9 cellular contexts compared by ENCODE assay signal in genomic region chr4:26022346-26022891, GRCh38.
DNase-seq lines count a peak whose midpoint lies in the region; ATAC-seq and TF ChIP-seq lines count a peak whose summit lies in the region.
"Had no signal": no experiment of that assay in that cellular context is flagged by ENCODE, and none has a peak within 500 bp of the region (broad histone marks: within the 10 kb centered on the region; RNA-seq: fewer than 3 reads in every experiment).

No MANE protein-coding gene starts in this region.

- H3K36me3 ChIP-seq in SJCRH30 (no peaks in the 10 kb centered on the region), left ventricle myocardium inferior (no peaks in the 10 kb centered on the region), upper lobe of right lung (no peaks in the 10 kb centered on the region)

- H3K9me3 Mint-ChIP-seq in T-helper 2 cell treated with Interferon-gamma antibody and Interleukin-4, amounts not matched to agents 5 μg/mL and 100 μg/mL, for 36 hours = no peaks in the 10 kb centered on the region

- no peak overlapping the region for H3K4me3 Mint-ChIP-seq in T-helper 2 cell treated with Interferon-gamma antibody and Interleukin-4, amounts not matched to agents 5 μg/mL and 100 μg/mL, for 36 hours

- H3K27ac ChIP-seq in SJCRH30 (no peak overlapping the region), left ventricle myocardium inferior (replicated peaks) (peak overlapping the region; percentile 10), upper lobe of right lung (peak overlapping the region; percentile 80)

- peaks cover 5% of the 10 kb centered on the region for H3K27me3 Mint-ChIP-seq in T-helper 2 cell treated with Interferon-gamma antibody and Interleukin-4, amounts not matched to agents 5 μg/mL and 100 μg/mL, for 36 hours (ENCODE audit: low read depth)

- H3K27ac Mint-ChIP-seq in T-helper 2 cell treated with Interferon-gamma antibody and Interleukin-4, amounts not matched to agents 5 μg/mL and 100 μg/mL, for 36 hours = no peak overlapping the region

- ATAC-seq in upper lobe of right lung (peak; percentile 75), GM18511 (IDR thresholded peaks at IDR 0.05; ENCODE audit: unreplicated experiment) (no peak)

- H3K4me1 ChIP-seq in SJCRH30 = peaks cover 13% of the 10 kb centered on the region; the same call in 1 of the 2 replicates
- peaks cover 23% of the 10 kb centered on the region for H3K4me1 ChIP-seq in left ventricle myocardium inferior
- peaks cover 15% of the 10 kb centered on the region for H3K4me1 ChIP-seq in upper lobe of right lung

- intact Hi-C loops in left ventricle myocardium inferior (cut with micrococcal nuclease) (no loop called here), upper lobe of right lung (cut with DNase I) (no loop called here)

- DNase-seq in NCI-H2107 treated with DMSO at 0.1 percent for 48 hours (lab: John Stamatoyannopoulos, UW; ENCODE audit: unreplicated experiment) (peak; percentile 28), NCI-H2107 (lab: John Stamatoyannopoulos, UW) (no peak), SJCRH30 (peak; percentile 32 to 60), left ventricle myocardium inferior (no peak), upper lobe of right lung (no peak), KG1 (lab: John Stamatoyannopoulos, UW) (no peak)
- no peak for DNase-seq in T-helper 2 cell treated with Interferon-gamma antibody and Interleukin-4, amounts not matched to agents 5 μg/mL and 100 μg/mL, for 36 hours (ENCODE audit: low spot score)
- DNase-seq: 8988T had no signal

- H3K36me3 Mint-ChIP-seq in T-helper 2 cell treated with Interferon-gamma antibody and Interleukin-4, amounts not matched to agents 5 μg/mL and 100 μg/mL, for 36 hours (ENCODE audit: low read depth) = peaks cover 1% of the 10 kb centered on the region

- no peak for TF ChIP-seq CTCF in left ventricle myocardium inferior (IDR thresholded peaks at IDR 0.05; ENCODE audit: borderline replicate concordance)
- no peak for TF ChIP-seq CTCF in upper lobe of right lung (IDR thresholded peaks at IDR 0.05)

- H3K27me3 ChIP-seq in SJCRH30 (no peaks in the 10 kb centered on the region), left ventricle myocardium inferior (ENCODE audit: low read depth) (no peaks in the 10 kb centered on the region), upper lobe of right lung (no peaks in the 10 kb centered on the region)

- H3K4me3 ChIP-seq in SJCRH30 (peak overlapping the region; percentile 12), left ventricle myocardium inferior (no peak overlapping the region), upper lobe of right lung (peak overlapping the region; percentile 21)

- peaks cover 9% of the 10 kb centered on the region for H3K4me1 Mint-ChIP-seq in T-helper 2 cell treated with Interferon-gamma antibody and Interleukin-4, amounts not matched to agents 5 μg/mL and 100 μg/mL, for 36 hours (ENCODE audit: low read depth)

- H3K9me3 ChIP-seq in SJCRH30 (replicated peaks) (0 out of 2 replicates have a peak, but pooled peaks cover 3% of the 10 kb centered on the region), left ventricle myocardium inferior (replicated peaks) (no peaks in the 10 kb centered on the region), upper lobe of right lung (no peaks in the 10 kb centered on the region)

Comparison
In these comparisons a context has a peak if more than half of its experiments do, and no peak if none do; other contexts are left out.
1. DNase-seq: peak in NCI-H2107 treated with DMSO at 0.1 percent for 48 hours (single experiment) and SJCRH30 (2 of 2); none in NCI-H2107 (single experiment), left ventricle myocardium inferior (single experiment), upper lobe of right lung (single experiment), KG1 (single experiment) and T-helper 2 cell treated with Interferon-gamma antibody and Interleukin-4, amounts not matched to agents 5 μg/mL and 100 μg/mL, for 36 hours (single experiment).